8 cellular contexts compared by ENCODE assay signal in genomic region chr10:86711237-86711956, GRCh38. TPM values are rescaled to one million over a fixed set of nuclear protein-coding genes. Genes with fewer than 3 reads are reported as not detected.
DNase-seq lines count a peak whose midpoint lies in the region; ATAC-seq and TF ChIP-seq lines count a peak whose summit lies in the region.

No MANE protein-coding gene starts in this region.

- H3K27ac Mint-ChIP-seq in activated CD4-positive, alpha-beta T cell treated with anti-CD3 and anti-CD28 coated beads for 36 hours = peak overlapping the region; percentile 85

- H3K4me1 Mint-ChIP-seq in activated CD4-positive, alpha-beta T cell treated with anti-CD3 and anti-CD28 coated beads for 36 hours = peaks cover 12% of the 10 kb centered on the region

- no peaks in the 10 kb centered on the region for H3K27me3 Mint-ChIP-seq in activated CD4-positive, alpha-beta T cell treated with anti-CD3 and anti-CD28 coated beads for 36 hours

- peak; percentile 83 for ATAC-seq in GM18868 (IDR thresholded peaks at IDR 0.05; ENCODE audit: unreplicated experiment)
- ATAC-seq in HG03097 (IDR thresholded peaks at IDR 0.05; ENCODE audit: low FRiP score, unreplicated experiment) = peak; percentile 85
- peak; percentile 93 for ATAC-seq in activated CD4-positive, alpha-beta T cell treated with anti-CD3 and anti-CD28 coated beads for 36 hours

- POLR2A ChIA-PET in activated CD4-positive, alpha-beta T cell treated with anti-CD3 and anti-CD28 coated beads for 36 hours (lab: Charles Lee) = interaction anchor here (0.6 to 1.7 kb wide), 2 partner anchors 11 to 18 kb away, joined by 3 read pairs; no protein-coding TSS in a partner anchor

- H3K4me3 ChIP-seq in AG09309 (ENCODE audit: control insufficient read depth, low read depth, low read length) (peak overlapping the region; percentile 63), choroid plexus epithelial cell (ENCODE audit: low read depth, low read length) (peak overlapping the region; percentile 68)

- no peaks in the 10 kb centered on the region for H3K9me3 Mint-ChIP-seq in activated CD4-positive, alpha-beta T cell treated with anti-CD3 and anti-CD28 coated beads for 36 hours (ENCODE audit: low read depth)

- peak overlapping the region; percentile 80 for H3K4me3 Mint-ChIP-seq in activated CD4-positive, alpha-beta T cell treated with anti-CD3 and anti-CD28 coated beads for 36 hours

- intact Hi-C loops in activated CD4-positive, alpha-beta T cell treated with anti-CD3 and anti-CD28 coated beads for 36 hours (cut with DNase I, micrococcal nuclease) = loop anchor here (1.0 to 5.0 kb wide), 11 partner anchors 45 to 791 kb away; partner anchors contain the start of genes BMPR1A (in 2 of the 2), ADIRF (in 1 of the 2), GLUD1 (in 1 of the 2) and MINPP1 (in 1 of the 2)

- DNase-seq in AG09309 (ENCODE audit: low read depth) (peak; percentile 39), NCI-H2171 (lab: John Stamatoyannopoulos, UW) (peak; percentile 65), choroid plexus epithelial cell (ENCODE audit: low read depth) (peak; percentile 92), left kidney (ENCODE audit: low read depth, low spot score) (peak; percentile 97)
- peak; percentile 91 for DNase-seq in activated CD4-positive, alpha-beta T cell treated with anti-CD3 and anti-CD28 coated beads for 36 hours
- DNase-seq in stimulated activated CD4-positive, alpha-beta T cell treated with anti-CD3 and anti-CD28 coated beads, Interleukin-2, amount 100 ng/mL, for 24 hours = peak; percentile 83 to 85

- CTCF ChIA-PET in activated CD4-positive, alpha-beta T cell treated with anti-CD3 and anti-CD28 coated beads for 36 hours (lab: Charles Lee) = interaction anchor here (0.8 to 5.8 kb wide), 4 partner anchors 18 to 255 kb away, joined by 3 to 22 read pairs (median 6); no protein-coding TSS in a partner anchor

- no peak for TF ChIP-seq CTCF in AG09309 (IDR thresholded peaks at IDR 0.05; ENCODE audit: control insufficient read depth, insufficient read depth, low read depth, low read length, missing control alignments)
- peak; percentile 64 for TF ChIP-seq CTCF in choroid plexus epithelial cell (conservative IDR thresholded peaks at IDR 0.05; ENCODE audit: low read depth, low read length)

- no peaks in the 10 kb centered on the region for H3K36me3 Mint-ChIP-seq in activated CD4-positive, alpha-beta T cell treated with anti-CD3 and anti-CD28 coated beads for 36 hours (ENCODE audit: low read depth)

RNA-seq across cellular contexts. Expression of gene LDB3, which starts 43.1 kb away (rescaled TPM):
- total RNA-seq in activated CD4-positive, alpha-beta T cell treated with anti-CD3 and anti-CD28 coated beads for 36 hours = under 1 TPM; 0.05 to 0.09 TPM

RNA-seq across cellular contexts. Expression of gene BMPR1A, which starts 45.0 kb away (rescaled TPM):
- total RNA-seq in activated CD4-positive, alpha-beta T cell treated with anti-CD3 and anti-CD28 coated beads for 36 hours = 1 to 10 TPM; 8.7 to 9.0 TPM

RNA-seq across cellular contexts. Expression of gene OPN4, which starts 57.0 kb away (rescaled TPM):
- total RNA-seq in activated CD4-positive, alpha-beta T cell treated with anti-CD3 and anti-CD28 coated beads for 36 hours = not detected

Comparison
In these comparisons a context has a peak if more than half of its experiments do, and no peak if none do; other contexts are left out.
1. Peak in every context shown above with its lines: DNase-seq, ATAC-seq and H3K4me3 ChIP-seq.
2. DNase-seq: peak in every context shown above with its lines; median percentile 97 in left kidney; 92 in choroid plexus epithelial cell; 91 in activated CD4-positive, alpha-beta T cell treated with anti-CD3 and anti-CD28 coated beads for 36 hours; 84 in stimulated activated CD4-positive, alpha-beta T cell treated with anti-CD3 and anti-CD28 coated beads, Interleukin-2, amount 100 ng/mL, for 24 hours; 65 in NCI-H2171; 39 in AG09309.